In the genomic region with DNA sequence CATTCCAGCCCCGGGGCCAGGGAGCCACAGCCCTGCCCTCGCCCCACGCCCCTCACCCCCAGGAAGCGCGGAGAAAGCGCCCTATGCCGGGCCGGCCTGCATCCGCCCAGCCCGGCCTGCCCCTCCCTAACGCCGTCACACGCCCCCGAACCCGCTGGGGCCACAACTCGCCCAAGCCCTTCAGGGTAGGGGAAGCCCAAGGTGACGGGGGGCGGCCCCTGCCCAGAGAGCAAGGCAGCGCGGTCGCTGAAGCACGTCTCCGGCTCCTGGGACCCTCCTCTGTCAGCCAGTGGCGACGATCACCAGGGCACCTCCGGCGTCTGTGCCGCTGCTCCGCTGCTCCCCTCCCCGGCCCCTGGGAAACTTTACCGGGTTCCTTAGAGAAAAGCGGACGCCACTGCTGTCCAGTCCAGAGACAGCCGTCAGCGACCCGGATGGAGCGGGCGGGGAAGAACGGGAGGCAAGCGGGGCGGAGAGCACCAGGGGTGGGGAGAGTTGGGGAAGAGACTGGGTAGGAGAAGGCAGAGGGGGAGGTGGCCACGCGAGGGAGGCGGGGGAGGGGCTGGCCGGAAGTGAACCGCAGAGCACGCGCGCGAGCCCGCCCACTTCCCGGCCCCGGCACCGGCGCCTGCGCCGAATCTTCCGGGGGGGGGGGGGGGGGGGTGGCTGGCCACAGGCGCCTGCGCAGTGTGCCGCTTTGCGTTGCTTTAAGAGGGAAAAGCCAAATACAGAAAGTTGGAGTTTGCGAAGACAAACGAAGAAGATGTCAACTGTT, we compare ENCODE assay signal across 1 cellular context.
TF ChIP-seq lines count a peak whose summit lies in the region.

Gene HERC4, minus strand, starts transcription at position 509 of the 775 bp plus-strand sequence. CDS start 2,175 bp downstream, outside the sequence.

TF ChIP-seq in K562, 482 proteins besides CTCF, POLR2A, EP300 and RAD21 (continued from another document and continues in another):
- TF ChIP-seq, protein P1, sequence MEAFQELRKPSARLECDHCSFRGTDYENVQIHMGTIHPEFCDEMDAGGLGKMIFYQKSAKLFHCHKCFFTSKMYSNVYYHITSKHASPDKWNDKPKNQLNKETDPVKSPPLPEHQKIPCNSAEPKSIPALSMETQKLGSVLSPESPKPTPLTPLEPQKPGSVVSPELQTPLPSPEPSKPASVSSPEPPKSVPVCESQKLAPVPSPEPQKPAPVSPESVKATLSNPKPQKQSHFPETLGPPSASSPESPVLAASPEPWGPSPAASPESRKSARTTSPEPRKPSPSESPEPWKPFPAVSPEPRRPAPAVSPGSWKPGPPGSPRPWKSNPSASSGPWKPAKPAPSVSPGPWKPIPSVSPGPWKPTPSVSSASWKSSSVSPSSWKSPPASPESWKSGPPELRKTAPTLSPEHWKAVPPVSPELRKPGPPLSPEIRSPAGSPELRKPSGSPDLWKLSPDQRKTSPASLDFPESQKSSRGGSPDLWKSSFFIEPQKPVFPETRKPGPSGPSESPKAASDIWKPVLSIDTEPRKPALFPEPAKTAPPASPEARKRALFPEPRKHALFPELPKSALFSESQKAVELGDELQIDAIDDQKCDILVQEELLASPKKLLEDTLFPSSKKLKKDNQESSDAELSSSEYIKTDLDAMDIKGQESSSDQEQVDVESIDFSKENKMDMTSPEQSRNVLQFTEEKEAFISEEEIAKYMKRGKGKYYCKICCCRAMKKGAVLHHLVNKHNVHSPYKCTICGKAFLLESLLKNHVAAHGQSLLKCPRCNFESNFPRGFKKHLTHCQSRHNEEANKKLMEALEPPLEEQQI (IDR thresholded peaks at IDR 0.05) = no peak
- TF ChIP-seq ZC3H8 (IDR thresholded peaks at IDR 0.05) = no peak
- TF ChIP-seq YBX1 (IDR thresholded peaks at IDR 0.05) = no peak
- TF ChIP-seq FOXJ3 (CRISPR knock-in tag; IDR thresholded peaks at IDR 0.05) = no peak
- TF ChIP-seq MITF (IDR thresholded peaks at IDR 0.05) = no peak
- no peak for TF ChIP-seq ZNF512 (tag; IDR thresholded peaks at IDR 0.05)
- no peak for TF ChIP-seq NUFIP1 (IDR thresholded peaks at IDR 0.05; ENCODE audit: partially characterized antibody)
- TF ChIP-seq LARP7 (IDR thresholded peaks at IDR 0.05) = no peak
- TF ChIP-seq ELK3 (CRISPR knock-in tag; IDR thresholded peaks at IDR 0.05) = no peak
- 0 out of 2 replicates have a peak, but pooled peaks have one; percentile 4 for TF ChIP-seq CBX5 (IDR thresholded peaks at IDR 0.05; ENCODE audit: borderline replicate concordance, low read depth)
- 0 out of 2 replicates have a peak, but pooled peaks have one; percentile 51 for TF ChIP-seq HDAC2 (IDR thresholded peaks at IDR 0.05)
- no peak for TF ChIP-seq TCF3 (CRISPR knock-in tag; IDR thresholded peaks at IDR 0.05)
- TF ChIP-seq NELFE (IDR thresholded peaks at IDR 0.05; ENCODE audit: insufficient read depth, insufficient read length) = no peak
- TF ChIP-seq CBX1 (IDR thresholded peaks at IDR 0.05; ENCODE audit: low read depth) = peak; percentile 59; the same call in 1 of the 2 replicates
- no peak for TF ChIP-seq TEAD2 (tag; IDR thresholded peaks at IDR 0.05)
- 0 out of 2 replicates have a peak, but pooled peaks have one; percentile 23 for TF ChIP-seq ZNF445 (CRISPR knock-in tag; IDR thresholded peaks at IDR 0.05; ENCODE audit: low read depth)
- TF ChIP-seq, protein P2, sequence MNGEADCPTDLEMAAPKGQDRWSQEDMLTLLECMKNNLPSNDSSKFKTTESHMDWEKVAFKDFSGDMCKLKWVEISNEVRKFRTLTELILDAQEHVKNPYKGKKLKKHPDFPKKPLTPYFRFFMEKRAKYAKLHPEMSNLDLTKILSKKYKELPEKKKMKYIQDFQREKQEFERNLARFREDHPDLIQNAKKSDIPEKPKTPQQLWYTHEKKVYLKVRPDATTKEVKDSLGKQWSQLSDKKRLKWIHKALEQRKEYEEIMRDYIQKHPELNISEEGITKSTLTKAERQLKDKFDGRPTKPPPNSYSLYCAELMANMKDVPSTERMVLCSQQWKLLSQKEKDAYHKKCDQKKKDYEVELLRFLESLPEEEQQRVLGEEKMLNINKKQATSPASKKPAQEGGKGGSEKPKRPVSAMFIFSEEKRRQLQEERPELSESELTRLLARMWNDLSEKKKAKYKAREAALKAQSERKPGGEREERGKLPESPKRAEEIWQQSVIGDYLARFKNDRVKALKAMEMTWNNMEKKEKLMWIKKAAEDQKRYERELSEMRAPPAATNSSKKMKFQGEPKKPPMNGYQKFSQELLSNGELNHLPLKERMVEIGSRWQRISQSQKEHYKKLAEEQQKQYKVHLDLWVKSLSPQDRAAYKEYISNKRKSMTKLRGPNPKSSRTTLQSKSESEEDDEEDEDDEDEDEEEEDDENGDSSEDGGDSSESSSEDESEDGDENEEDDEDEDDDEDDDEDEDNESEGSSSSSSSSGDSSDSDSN (IDR thresholded peaks at IDR 0.05; ENCODE audit: borderline replicate concordance in 1 of 2, low read depth in 2 of 2, low read length in 2 of 2) = peak in 1 of 2 experiments; percentile 90; a peak in 2 of 4 replicates
- TF ChIP-seq, protein P3, sequence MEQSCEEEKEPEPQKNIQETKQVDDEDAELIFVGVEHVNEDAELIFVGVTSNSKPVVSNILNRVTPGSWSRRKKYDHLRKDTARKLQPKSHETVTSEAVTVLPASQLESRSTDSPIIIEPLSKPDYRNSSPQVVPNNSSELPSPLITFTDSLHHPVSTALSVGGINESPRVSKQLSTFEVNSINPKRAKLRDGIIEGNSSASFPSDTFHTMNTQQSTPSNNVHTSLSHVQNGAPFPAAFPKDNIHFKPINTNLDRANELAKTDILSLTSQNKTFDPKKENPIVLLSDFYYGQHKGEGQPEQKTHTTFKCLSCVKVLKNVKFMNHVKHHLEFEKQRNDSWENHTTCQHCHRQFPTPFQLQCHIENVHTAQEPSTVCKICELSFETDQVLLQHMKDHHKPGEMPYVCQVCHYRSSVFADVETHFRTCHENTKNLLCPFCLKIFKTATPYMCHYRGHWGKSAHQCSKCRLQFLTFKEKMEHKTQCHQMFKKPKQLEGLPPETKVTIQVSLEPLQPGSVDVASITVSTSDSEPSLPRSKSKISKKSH (CRISPR knock-in tag; IDR thresholded peaks at IDR 0.05) = no peak
- TF ChIP-seq PHF20 (IDR thresholded peaks at IDR 0.05; ENCODE audit: partially characterized antibody) = peak; percentile 33
- TF ChIP-seq DPF2 (IDR thresholded peaks at IDR 0.05) = peak; percentile 37; the same call in 1 of the 2 replicates
- TF ChIP-seq, protein P4, sequence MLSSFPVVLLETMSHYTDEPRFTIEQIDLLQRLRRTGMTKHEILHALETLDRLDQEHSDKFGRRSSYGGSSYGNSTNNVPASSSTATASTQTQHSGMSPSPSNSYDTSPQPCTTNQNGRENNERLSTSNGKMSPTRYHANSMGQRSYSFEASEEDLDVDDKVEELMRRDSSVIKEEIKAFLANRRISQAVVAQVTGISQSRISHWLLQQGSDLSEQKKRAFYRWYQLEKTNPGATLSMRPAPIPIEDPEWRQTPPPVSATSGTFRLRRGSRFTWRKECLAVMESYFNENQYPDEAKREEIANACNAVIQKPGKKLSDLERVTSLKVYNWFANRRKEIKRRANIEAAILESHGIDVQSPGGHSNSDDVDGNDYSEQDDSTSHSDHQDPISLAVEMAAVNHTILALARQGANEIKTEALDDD (IDR thresholded peaks at IDR 0.05) = no peak
- TF ChIP-seq ESRRB (CRISPR knock-in tag; IDR thresholded peaks at IDR 0.05; ENCODE audit: borderline replicate concordance) = no peak
- no peak for TF ChIP-seq CUX1 (CRISPR knock-in tag; IDR thresholded peaks at IDR 0.05)
- 0 out of 2 replicates have a peak, but pooled peaks have one; percentile 87 for TF ChIP-seq RBM14 (IDR thresholded peaks at IDR 0.05; ENCODE audit: borderline replicate concordance, insufficient read depth, low read depth, low read length)
- TF ChIP-seq RHOXF2B (CRISPR knock-in tag; conservative IDR thresholded peaks at IDR 0.05) = no peak
- TF ChIP-seq, protein P5, sequence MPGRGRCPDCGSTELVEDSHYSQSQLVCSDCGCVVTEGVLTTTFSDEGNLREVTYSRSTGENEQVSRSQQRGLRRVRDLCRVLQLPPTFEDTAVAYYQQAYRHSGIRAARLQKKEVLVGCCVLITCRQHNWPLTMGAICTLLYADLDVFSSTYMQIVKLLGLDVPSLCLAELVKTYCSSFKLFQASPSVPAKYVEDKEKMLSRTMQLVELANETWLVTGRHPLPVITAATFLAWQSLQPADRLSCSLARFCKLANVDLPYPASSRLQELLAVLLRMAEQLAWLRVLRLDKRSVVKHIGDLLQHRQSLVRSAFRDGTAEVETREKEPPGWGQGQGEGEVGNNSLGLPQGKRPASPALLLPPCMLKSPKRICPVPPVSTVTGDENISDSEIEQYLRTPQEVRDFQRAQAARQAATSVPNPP (IDR thresholded peaks at IDR 0.05; ENCODE audit: borderline replicate concordance, insufficient read depth, insufficient read length) = no peak
- TF ChIP-seq YY1 (IDR thresholded peaks at IDR 0.05; ENCODE audit: borderline replicate concordance in 1 of 3, control insufficient read depth in 1 of 3, extremely low read depth in 1 of 3, insufficient read depth in 3 of 3, insufficient read length in 1 of 3, insufficient replicate concordance in 2 of 3, low read depth in 1 of 3, low read length in 2 of 3) = peak in 2 of 3 experiments; percentile 28 to 43
- TF ChIP-seq, protein P6, sequence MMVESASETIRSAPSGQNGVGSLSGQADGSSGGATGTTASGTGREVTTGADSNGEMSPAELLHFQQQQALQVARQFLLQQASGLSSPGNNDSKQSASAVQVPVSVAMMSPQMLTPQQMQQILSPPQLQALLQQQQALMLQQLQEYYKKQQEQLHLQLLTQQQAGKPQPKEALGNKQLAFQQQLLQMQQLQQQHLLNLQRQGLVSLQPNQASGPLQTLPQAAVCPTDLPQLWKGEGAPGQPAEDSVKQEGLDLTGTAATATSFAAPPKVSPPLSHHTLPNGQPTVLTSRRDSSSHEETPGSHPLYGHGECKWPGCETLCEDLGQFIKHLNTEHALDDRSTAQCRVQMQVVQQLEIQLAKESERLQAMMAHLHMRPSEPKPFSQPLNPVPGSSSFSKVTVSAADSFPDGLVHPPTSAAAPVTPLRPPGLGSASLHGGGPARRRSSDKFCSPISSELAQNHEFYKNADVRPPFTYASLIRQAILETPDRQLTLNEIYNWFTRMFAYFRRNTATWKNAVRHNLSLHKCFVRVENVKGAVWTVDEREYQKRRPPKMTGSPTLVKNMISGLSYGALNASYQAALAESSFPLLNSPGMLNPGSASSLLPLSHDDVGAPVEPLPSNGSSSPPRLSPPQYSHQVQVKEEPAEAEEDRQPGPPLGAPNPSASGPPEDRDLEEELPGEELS (CRISPR knock-in tag; IDR thresholded peaks at IDR 0.05; ENCODE audit: borderline replicate concordance) = peak; percentile 69; the same call in 1 of the 2 replicates
- TF ChIP-seq ZNF695 (CRISPR knock-in tag; IDR thresholded peaks at IDR 0.05) = no peak
- TF ChIP-seq HNRNPUL1 (IDR thresholded peaks at IDR 0.05; ENCODE audit: low read length) = no peak
- TF ChIP-seq HNRNPK (IDR thresholded peaks at IDR 0.05; ENCODE audit: low read depth, low read length, poor library complexity, severe bottlenecking) = no peak
